Comparison of ENCODE assay signal across 8 cellular contexts in the genomic region with DNA sequence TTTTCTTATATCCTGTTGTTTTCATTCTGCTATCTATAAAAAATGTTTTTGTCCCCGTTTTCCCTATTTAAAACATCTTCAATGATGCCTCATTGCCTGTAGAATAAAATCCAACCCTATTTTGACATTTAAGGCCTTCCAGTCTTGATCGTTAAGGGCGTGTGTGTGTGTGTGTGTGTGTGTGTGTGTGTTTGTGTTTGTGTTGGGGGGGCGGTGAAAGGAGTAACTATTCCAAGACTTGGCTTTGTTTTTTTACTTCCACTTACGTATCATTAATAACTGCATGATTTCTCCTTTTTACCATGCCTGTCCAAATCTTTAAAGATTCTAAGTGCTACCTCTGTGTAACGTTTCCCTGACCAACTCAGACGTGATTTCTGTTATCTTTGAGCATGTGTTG. TPM values are rescaled to one million over a fixed set of nuclear protein-coding genes. Genes with fewer than 3 reads are reported as not detected.
DNase-seq lines count a peak whose midpoint lies in the region; ATAC-seq and TF ChIP-seq lines count a peak whose summit lies in the region.

No MANE protein-coding gene starts in this region.

- peaks cover 31% of the 10 kb centered on the region for H3K36me3 Mint-ChIP-seq in nephron (ENCODE audit: low read depth)

- no peak for ATAC-seq in HG03442 (IDR thresholded peaks at IDR 0.05; ENCODE audit: unreplicated experiment)

- H3K4me3 Mint-ChIP-seq in nephron = peak overlapping the region; percentile 99 to 100 (median 99)

- H3K4me1 Mint-ChIP-seq in nephron = peaks cover 49% of the 10 kb centered on the region

- TF ChIP-seq CTCF in nephron (IDR thresholded peaks at IDR 0.05; ENCODE audit: unreplicated experiment in 3 of 3) (no peak), GM13976 (IDR thresholded peaks at IDR 0.05; ENCODE audit: borderline replicate concordance, control extremely low read depth, extremely low read depth, insufficient read depth, missing control alignments) (no peak)

- peak overlapping the region; percentile 76 for H3K9ac ChIP-seq in ES-I3 (ENCODE audit: low read depth, low read length)

- DNase-seq in NCI-H69 (lab: John Stamatoyannopoulos, UW) = peak; percentile 3
- DNase-seq in dermis blood vessel endothelial cell = peak; percentile 43
- no peak for DNase-seq in GM13976 (ENCODE audit: low spot score)
- DNase-seq in posterior cingulate gyrus = no peak
- no peak for DNase-seq in mesenteric fat pad (ENCODE audit: low spot score)

- H3K27me3 Mint-ChIP-seq in nephron (ENCODE audit: low read depth) = no peaks in the 10 kb centered on the region

- intact Hi-C loops in posterior cingulate gyrus (cut with DNase I) = loop anchor here (2.0 kb wide), 1 partner anchor 56 kb away; a partner anchor contains a TSS

- in situ Hi-C loops in GM13976 (cut with MboI; ENCODE audit: low sequenced_read_pairs, unreplicated experiment) = no loop called here

- H3K36me3 ChIP-seq in ES-I3 (ENCODE audit: insufficient read depth, low read length) = peaks cover 5% of the 10 kb centered on the region; the same call in 1 of the 2 replicates

- H3K27ac Mint-ChIP-seq in nephron = peak overlapping the region; percentile 98 to 99 (median 99)

- no peaks in the 10 kb centered on the region for H3K9me3 Mint-ChIP-seq in nephron

- no peaks in the 10 kb centered on the region for H3K4me1 ChIP-seq in ES-I3 (ENCODE audit: insufficient read depth, low read length)

- H3K9me3 ChIP-seq in ES-I3 (ENCODE audit: control insufficient read depth, insufficient read depth, low read length) = no peaks in the 10 kb centered on the region

RNA-seq across cellular contexts. Expression of a gene that starts 0.8 kb away (rescaled TPM):
- total RNA-seq in dermis blood vessel endothelial cell (18.0 and 26.4 TPM in 2 replicates), mesenteric fat pad (17.1 TPM)

RNA-seq across cellular contexts. Expression of a gene that starts 1.0 kb away (rescaled TPM):
- total RNA-seq in dermis blood vessel endothelial cell = 49.5 and 64.8 TPM in 2 replicates
- 26.3 TPM for total RNA-seq in mesenteric fat pad

RNA-seq across cellular contexts. Expression of a gene that starts 55.0 kb away (rescaled TPM):
- total RNA-seq in dermis blood vessel endothelial cell (5.3 and 9.1 TPM in 2 replicates), mesenteric fat pad (1.9 TPM)

RNA-seq across cellular contexts. Expression of a gene that starts 55.3 kb away (rescaled TPM):
- total RNA-seq in dermis blood vessel endothelial cell (10.0 and 12.7 TPM in 2 replicates), mesenteric fat pad (5.5 TPM)

Comparison
In these comparisons a context has a peak if more than half of its experiments do, and no peak if none do; other contexts are left out.
1. DNase-seq: peak in NCI-H69 (single experiment) and dermis blood vessel endothelial cell (single experiment); none in GM13976 (single experiment), posterior cingulate gyrus (0 of 10) and mesenteric fat pad (single experiment).